In the genomic region with DNA sequence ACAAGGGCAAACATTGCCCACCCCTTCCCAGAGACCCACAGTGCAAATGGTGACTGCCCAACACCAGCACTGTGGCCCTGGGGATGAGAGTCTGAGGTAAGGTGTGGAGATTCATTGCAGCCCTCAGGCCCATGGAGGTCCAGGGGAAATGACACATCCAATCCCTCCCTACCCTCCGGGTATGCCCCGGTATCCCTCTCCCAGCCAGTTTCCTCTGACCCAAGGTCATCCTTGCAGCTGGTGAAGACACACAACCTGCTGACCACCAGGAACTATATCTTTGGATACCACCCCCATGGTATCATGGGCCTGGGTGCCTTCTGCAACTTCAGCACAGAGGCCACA, we compare ENCODE assay signal across 26 cellular contexts. TPM values are rescaled to one million over a fixed set of nuclear protein-coding genes. Genes with fewer than 3 reads are reported as not detected.
DNase-seq lines count a peak whose midpoint lies in the region; ATAC-seq and TF ChIP-seq lines count a peak whose summit lies in the region.
"Had no signal": no experiment of that assay in that cellular context is flagged by ENCODE, and none has a peak within 500 bp of the region (broad histone marks: within the 10 kb centered on the region; RNA-seq: fewer than 3 reads in every experiment).

No MANE protein-coding gene starts in this region.

- ATAC-seq in heart left ventricle (no peak), right lobe of liver (no peak), HG02970 (IDR thresholded peaks at IDR 0.05; ENCODE audit: low FRiP score, unreplicated experiment) (no peak)
- ATAC-seq: GM12878 had no signal

- H3K27ac ChIP-seq in left ventricle myocardium inferior (replicated peaks) (peak overlapping the region; percentile 63), heart left ventricle (no peak overlapping the region), RWPE1 (peak overlapping the region; percentile 58), right lobe of liver (peak overlapping the region in 2 of 3 donors; percentile 16 to 56)
- H3K27ac ChIP-seq: 22Rv1, GM23248 had no signal

- H3K36me3 ChIP-seq in left ventricle myocardium inferior (no peaks in the 10 kb centered on the region), heart left ventricle (no peaks in the 10 kb centered on the region), right lobe of liver (peaks cover 0 to 46% (median 18%) of the 10 kb centered on the region in 4 donors)
- H3K36me3 ChIP-seq: BE2C had no signal

- no peak overlapping the region for H3K4me3 ChIP-seq in left ventricle myocardium inferior
- H3K4me3 ChIP-seq in heart left ventricle = no peak overlapping the region
- no peak overlapping the region for H3K4me3 ChIP-seq in right lobe of liver
- H3K4me3 ChIP-seq: GM12878, GM23248 had no signal

- intact Hi-C loops in left ventricle myocardium inferior (cut with micrococcal nuclease) = no loop called here
- intact Hi-C loops in heart left ventricle (cut with DNase I) = no loop called here
- intact Hi-C loops in right lobe of liver (cut with DNase I) = loop anchor here in 1 of 2 donors (5.0 kb wide), 1 partner anchor 76 kb away; no protein-coding TSS in a partner anchor

- TF ChIP-seq POLR2A in heart left ventricle (IDR thresholded peaks at IDR 0.05) = no peak
- TF ChIP-seq POLR2A in right lobe of liver (IDR thresholded peaks at IDR 0.05) = no peak

- 61 to 84% (median 67%) methylated on average over 2 of the region's 2 CpGs; no CpG with 5 or more reads in 1 of the 4 donors for WGBS in heart left ventricle, 4 donors
- WGBS in right lobe of liver (ENCODE audit: insufficient coverage, low coverage, low lambda C conversion rate, missing lambda C conversion rate) = 17% methylated on average over 1 of the region's 2 CpGs

- POLR2A ChIA-PET in RWPE1 (lab: Yijun Ruan, JAX; ENCODE audit: low non-redundant PET) = no interaction called here

- CTCF ChIA-PET in RWPE1 (lab: Yijun Ruan, JAX) = interaction anchor here (0.5 to 1.2 kb wide), 2 partner anchors 90 to 400 kb away, joined by 3 to 4 read pairs; no protein-coding TSS in a partner anchor

- H3K9me3 ChIP-seq in left ventricle myocardium inferior (replicated peaks) = no peaks in the 10 kb centered on the region
- H3K9me3 ChIP-seq in heart left ventricle = no peaks in the 10 kb centered on the region
- no peaks in the 10 kb centered on the region for H3K9me3 ChIP-seq in right lobe of liver
- H3K9me3 ChIP-seq: BE2C, SK-N-SH had no signal

- DNase-seq in left ventricle myocardium inferior (no peak), heart left ventricle (no peak), RWPE1 (ENCODE audit: low spot score) (no peak), right lobe of liver (no peak), NCI-H345 treated with DMSO at 0.1 percent for 48 hours (lab: John Stamatoyannopoulos, UW; ENCODE audit: unreplicated experiment) (no peak), NCI-H2107 (lab: John Stamatoyannopoulos, UW) (no peak)
- DNase-seq in activated effector memory CD4-positive, alpha-beta T cell treated with anti-CD3 and anti-CD28 coated beads, Interleukin-2, amount 50 U/mL, for 16 hours = no peak
- DNase-seq: ACHN; BE2C; CD4-positive, CD25-positive, alpha-beta regulatory T cell; GDM1; GM23248; H7; NCI-H1092 treated with DMSO at 0.1 percent for 48 hours; NCI-H1436; NCI-H187; NCI-H2081 treated with DMSO at 0.1 percent for 48 hours; NCI-H2171 treated with DMSO at 0.1 percent for 48 hours; NCI-H446; NCI-H526; NCI-H82; SK-N-SH; SW 1271 had no signal

- H3K4me1 ChIP-seq in left ventricle myocardium inferior (peaks cover 31% of the 10 kb centered on the region), heart left ventricle (peaks cover 0 to 26% (median 6%) of the 10 kb centered on the region in 12 donors), right lobe of liver (peaks cover 0 to 62% (median 24%) of the 10 kb centered on the region in 4 donors)
- H3K4me1 ChIP-seq: BE2C had no signal

- TF ChIP-seq CTCF in left ventricle myocardium inferior (IDR thresholded peaks at IDR 0.05; ENCODE audit: borderline replicate concordance) (no peak), heart left ventricle (IDR thresholded peaks at IDR 0.05) (no peak), RWPE1 (conservative IDR thresholded peaks at IDR 0.05; ENCODE audit: low read depth) (no peak), right lobe of liver (IDR thresholded peaks at IDR 0.05) (no peak)

- H3K27me3 ChIP-seq in left ventricle myocardium inferior (ENCODE audit: low read depth) (no peaks in the 10 kb centered on the region), heart left ventricle (no peaks in the 10 kb centered on the region), right lobe of liver (no peaks in the 10 kb centered on the region)
- H3K27me3 ChIP-seq: BE2C had no signal

RNA-seq across cellular contexts. Expression of a gene that starts 18.9 kb away (rescaled TPM):
- total RNA-seq in left ventricle myocardium inferior = 11.4 TPM
- total RNA-seq in heart left ventricle = 10 to 100 TPM; 12.7 to 22.6 (median 15.2) TPM
- polyA plus RNA-seq in heart left ventricle = 10 to 100 TPM in 1 of 2 donors, 1 to 10 TPM in 1; 4.5 to 12.4 TPM
- 10 to 100 TPM in 3 of 6 experiments, 1 to 10 TPM in 3; 8.8 to 12.6 (median 10.3) TPM for total RNA-seq in right lobe of liver

RNA-seq across cellular contexts. Expression of a gene that starts 27.5 kb away (rescaled TPM):
- total RNA-seq in left ventricle myocardium inferior (6.9 TPM), heart left ventricle (10 to 100 TPM in 3 of 9 donors, 1 to 10 TPM in 6; 4.4 to 48.3 (median 8.3) TPM), right lobe of liver (100 to 1,000 TPM in 5 of 6 experiments, 10 to 100 TPM in 1; 33.1 to 166 (median 124) TPM)
- 10 to 100 TPM in 1 of 2 donors, 1 to 10 TPM in 1; 4.0 to 15.8 TPM for polyA plus RNA-seq in heart left ventricle

Comparison
In these comparisons a context has a peak if more than half of its experiments do, and no peak if none do; other contexts are left out.
1. H3K27ac ChIP-seq: peak in left ventricle myocardium inferior (single experiment), RWPE1 (single experiment) and right lobe of liver (2 of 3); none in heart left ventricle (0 of 12).